In genomic region chr7:145276118-145276517, GRCh38 we compare ENCODE assay signal across 7 cellular contexts.
"Had no signal": no experiment of that assay in that cellular context is flagged by ENCODE, and none has a peak within 500 bp of the region (broad histone marks: within the 10 kb centered on the region; RNA-seq: fewer than 3 reads in every experiment).

No MANE protein-coding gene starts in this region.

- DNase-seq: IMR-90, KBM-7, KG1 had no signal

- ATAC-seq: HepG2 had no signal

- H3K27ac ChIP-seq: HL-60, KMS-11 had no signal

- H3K9ac ChIP-seq: KMS-11 had no signal

- FAIRE-seq: HepG2, HTR-8/SVneo had no signal

- H3K4me2 ChIP-seq: KMS-11 had no signal
